Comparison of ENCODE assay signal across 1 cellular context in the genomic region with DNA sequence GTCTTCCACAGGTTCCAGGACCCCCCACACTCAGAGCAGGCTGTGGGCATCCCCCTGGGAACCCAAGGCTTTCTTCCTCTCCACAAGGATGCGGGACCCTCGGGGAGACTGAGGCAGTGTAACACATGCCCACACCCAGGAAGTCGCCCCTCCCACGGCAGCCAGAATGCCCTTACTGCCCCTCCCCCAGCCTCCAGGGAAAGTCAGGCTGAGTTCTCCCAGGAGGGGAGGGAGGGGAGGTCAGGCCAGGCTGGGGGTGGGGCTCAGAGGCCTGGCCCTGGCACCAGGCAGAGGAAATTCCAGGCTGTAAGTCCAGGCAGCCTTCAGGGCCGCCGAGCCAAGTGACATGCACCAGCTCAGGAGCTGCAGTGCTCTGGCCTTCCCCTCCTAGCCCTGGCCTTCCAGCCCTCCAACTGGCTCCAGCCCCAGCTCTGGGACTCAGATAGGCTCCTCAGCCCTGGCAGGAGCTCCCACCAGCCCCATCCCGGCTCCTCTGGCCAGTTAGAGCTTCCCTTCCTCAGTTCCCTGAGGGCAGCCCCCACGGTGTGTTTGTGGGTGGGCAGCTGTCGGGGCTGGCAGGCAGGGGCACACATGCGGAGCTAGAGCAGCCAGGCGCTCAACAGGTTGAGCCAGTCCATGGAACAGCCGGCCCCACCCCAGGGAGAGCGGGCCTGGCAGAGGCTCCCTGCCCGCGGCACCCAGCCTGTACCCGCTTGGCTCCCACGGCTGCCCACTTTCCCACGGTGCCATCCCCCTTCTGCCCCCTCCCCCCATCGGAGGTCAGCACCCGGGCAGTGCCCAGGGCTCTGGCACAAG.
TF ChIP-seq lines count a peak whose summit lies in the region.

No MANE protein-coding gene starts in this region.

TF ChIP-seq in HepG2, 621 proteins besides CTCF, POLR2A, EP300 and RAD21 (continued from another document and continues in another):
- TF ChIP-seq, protein P1, sequence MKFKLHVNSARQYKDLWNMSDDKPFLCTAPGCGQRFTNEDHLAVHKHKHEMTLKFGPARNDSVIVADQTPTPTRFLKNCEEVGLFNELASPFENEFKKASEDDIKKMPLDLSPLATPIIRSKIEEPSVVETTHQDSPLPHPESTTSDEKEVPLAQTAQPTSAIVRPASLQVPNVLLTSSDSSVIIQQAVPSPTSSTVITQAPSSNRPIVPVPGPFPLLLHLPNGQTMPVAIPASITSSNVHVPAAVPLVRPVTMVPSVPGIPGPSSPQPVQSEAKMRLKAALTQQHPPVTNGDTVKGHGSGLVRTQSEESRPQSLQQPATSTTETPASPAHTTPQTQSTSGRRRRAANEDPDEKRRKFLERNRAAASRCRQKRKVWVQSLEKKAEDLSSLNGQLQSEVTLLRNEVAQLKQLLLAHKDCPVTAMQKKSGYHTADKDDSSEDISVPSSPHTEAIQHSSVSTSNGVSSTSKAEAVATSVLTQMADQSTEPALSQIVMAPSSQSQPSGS (CRISPR knock-in tag; IDR thresholded peaks at IDR 0.05), result no peak
- TF ChIP-seq, protein P2, sequence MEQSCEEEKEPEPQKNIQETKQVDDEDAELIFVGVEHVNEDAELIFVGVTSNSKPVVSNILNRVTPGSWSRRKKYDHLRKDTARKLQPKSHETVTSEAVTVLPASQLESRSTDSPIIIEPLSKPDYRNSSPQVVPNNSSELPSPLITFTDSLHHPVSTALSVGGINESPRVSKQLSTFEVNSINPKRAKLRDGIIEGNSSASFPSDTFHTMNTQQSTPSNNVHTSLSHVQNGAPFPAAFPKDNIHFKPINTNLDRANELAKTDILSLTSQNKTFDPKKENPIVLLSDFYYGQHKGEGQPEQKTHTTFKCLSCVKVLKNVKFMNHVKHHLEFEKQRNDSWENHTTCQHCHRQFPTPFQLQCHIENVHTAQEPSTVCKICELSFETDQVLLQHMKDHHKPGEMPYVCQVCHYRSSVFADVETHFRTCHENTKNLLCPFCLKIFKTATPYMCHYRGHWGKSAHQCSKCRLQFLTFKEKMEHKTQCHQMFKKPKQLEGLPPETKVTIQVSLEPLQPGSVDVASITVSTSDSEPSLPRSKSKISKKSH (CRISPR knock-in tag; IDR thresholded peaks at IDR 0.05; ENCODE audit: borderline replicate concordance), result 0 out of 2 replicates have a peak, but pooled peaks have one; percentile 27
- no peak for TF ChIP-seq CERS6 (CRISPR knock-in tag; IDR thresholded peaks at IDR 0.05)
- TF ChIP-seq E2F5 (CRISPR knock-in tag; conservative IDR thresholded peaks at IDR 0.05), result no peak
- TF ChIP-seq ZNF761 (CRISPR knock-in tag; conservative IDR thresholded peaks at IDR 0.05), result no peak
- TF ChIP-seq KDM3A (CRISPR knock-in tag; IDR thresholded peaks at IDR 0.05; ENCODE audit: low read depth), result peak; percentile 28; the same call in 1 of the 2 replicates
- no peak for TF ChIP-seq E2F1 (CRISPR knock-in tag; IDR thresholded peaks at IDR 0.05)
- no peak for TF ChIP-seq ISX (CRISPR knock-in tag; conservative IDR thresholded peaks at IDR 0.05)
- TF ChIP-seq ZNF33B (CRISPR knock-in tag; IDR thresholded peaks at IDR 0.05), result no peak
- TF ChIP-seq MED8 (CRISPR knock-in tag; IDR thresholded peaks at IDR 0.05; ENCODE audit: insufficient replicate concordance), result peak; percentile 41
- TF ChIP-seq ZNF609 (CRISPR knock-in tag; IDR thresholded peaks at IDR 0.05; ENCODE audit: borderline replicate concordance), result peak; percentile 26; the same call in 1 of the 2 replicates
- peak; percentile 77 for TF ChIP-seq ZFX (CRISPR knock-in tag; IDR thresholded peaks at IDR 0.05; ENCODE audit: low read depth)
- TF ChIP-seq HNRNPL (IDR thresholded peaks at IDR 0.05; ENCODE audit: low read depth, low read length), result peak; percentile 81
- no peak for TF ChIP-seq ZNF691 (CRISPR knock-in tag; IDR thresholded peaks at IDR 0.05; ENCODE audit: borderline replicate concordance, low read depth)
- no peak for TF ChIP-seq ZFP36L1 (CRISPR knock-in tag; IDR thresholded peaks at IDR 0.05)
- no peak for TF ChIP-seq NRL (CRISPR knock-in tag; IDR thresholded peaks at IDR 0.05; ENCODE audit: borderline replicate concordance)
- TF ChIP-seq CENPX (CRISPR knock-in tag; IDR thresholded peaks at IDR 0.05), result no peak
- no peak for TF ChIP-seq ZSCAN20 (CRISPR knock-in tag; IDR thresholded peaks at IDR 0.05; ENCODE audit: borderline replicate concordance)
- TF ChIP-seq CCAR2 (optimal IDR thresholded peaks at IDR 0.05; ENCODE audit: low read depth, low read length), result no peak
- TF ChIP-seq IKZF1 (IDR thresholded peaks at IDR 0.05), result no peak
- TF ChIP-seq, protein P3, sequence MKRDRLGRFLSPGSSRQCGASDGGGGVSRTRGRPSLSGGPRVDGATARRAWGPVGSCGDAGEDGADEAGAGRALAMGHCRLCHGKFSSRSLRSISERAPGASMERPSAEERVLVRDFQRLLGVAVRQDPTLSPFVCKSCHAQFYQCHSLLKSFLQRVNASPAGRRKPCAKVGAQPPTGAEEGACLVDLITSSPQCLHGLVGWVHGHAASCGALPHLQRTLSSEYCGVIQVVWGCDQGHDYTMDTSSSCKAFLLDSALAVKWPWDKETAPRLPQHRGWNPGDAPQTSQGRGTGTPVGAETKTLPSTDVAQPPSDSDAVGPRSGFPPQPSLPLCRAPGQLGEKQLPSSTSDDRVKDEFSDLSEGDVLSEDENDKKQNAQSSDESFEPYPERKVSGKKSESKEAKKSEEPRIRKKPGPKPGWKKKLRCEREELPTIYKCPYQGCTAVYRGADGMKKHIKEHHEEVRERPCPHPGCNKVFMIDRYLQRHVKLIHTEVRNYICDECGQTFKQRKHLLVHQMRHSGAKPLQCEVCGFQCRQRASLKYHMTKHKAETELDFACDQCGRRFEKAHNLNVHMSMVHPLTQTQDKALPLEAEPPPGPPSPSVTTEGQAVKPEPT (CRISPR knock-in tag; IDR thresholded peaks at IDR 0.05; ENCODE audit: low read depth), result 0 out of 2 replicates have a peak, but pooled peaks have one; percentile 4
- TF ChIP-seq MLLT10 (CRISPR knock-in tag; IDR thresholded peaks at IDR 0.05), result no peak
- TF ChIP-seq ELF3 (CRISPR knock-in tag; IDR thresholded peaks at IDR 0.05), result peak; percentile 47
- no peak for TF ChIP-seq GLI4 (CRISPR knock-in tag; IDR thresholded peaks at IDR 0.05; ENCODE audit: borderline replicate concordance)
- no peak for TF ChIP-seq ZNF670 (CRISPR knock-in tag; IDR thresholded peaks at IDR 0.05; ENCODE audit: borderline replicate concordance)
- peak; percentile 8; the same call in 1 of the 2 replicates for TF ChIP-seq PPARG (CRISPR knock-in tag; conservative IDR thresholded peaks at IDR 0.05)
- peak; percentile 66; the same call in 1 of the 2 replicates for TF ChIP-seq GATAD2A (CRISPR knock-in tag; IDR thresholded peaks at IDR 0.05)
- TF ChIP-seq PATZ1 (CRISPR knock-in tag; IDR thresholded peaks at IDR 0.05), result peak; percentile 95
- TF ChIP-seq ZC3H4 (CRISPR knock-in tag; IDR thresholded peaks at IDR 0.05; ENCODE audit: borderline replicate concordance), result no peak
- TF ChIP-seq NR2F6 (IDR thresholded peaks at IDR 0.05), result no peak
- peak; percentile 59; the same call in 1 of the 2 replicates for TF ChIP-seq NR2F6 (CRISPR knock-in tag; IDR thresholded peaks at IDR 0.05)
- no peak for TF ChIP-seq SSRP1 (CRISPR knock-in tag; IDR thresholded peaks at IDR 0.05)
- TF ChIP-seq PTBP1 (IDR thresholded peaks at IDR 0.05; ENCODE audit: low read depth, low read length, poor library complexity, severe bottlenecking), result peak; percentile 20
- no peak for TF ChIP-seq BCL6 (CRISPR knock-in tag; IDR thresholded peaks at IDR 0.05)
- TF ChIP-seq ZNF652 (CRISPR knock-in tag; IDR thresholded peaks at IDR 0.05; ENCODE audit: borderline replicate concordance, low read depth), result peak; percentile 48; the same call in 1 of the 2 replicates
